ENCODE assay signal across 16 cellular contexts in genomic region chr11:115527534-115528125, GRCh38. TPM values are rescaled to one million over a fixed set of nuclear protein-coding genes. Genes with fewer than 3 reads are reported as not detected.
A peak's percentile ranks its signal among the peaks of the same experiment; 100 is the strongest.
DNase-seq lines count a peak whose midpoint lies in the region; ATAC-seq and TF ChIP-seq lines count a peak whose summit lies in the region.
"Had no signal": no experiment of that assay in that cellular context is flagged by ENCODE, and none has a peak within 500 bp of the region (broad histone marks: within the 10 kb centered on the region; RNA-seq: fewer than 3 reads in every experiment).

No MANE protein-coding gene starts in this region.

- H3K9me3 ChIP-seq in thyroid gland: no peaks in the 10 kb centered on the region
- no peaks in the 10 kb centered on the region for H3K9me3 ChIP-seq in osteoblast (ENCODE audit: low read depth, low read length)
- H3K9me3 ChIP-seq: esophagus muscularis mucosa, HAP-1, neutrophil had no signal

- H3K27ac Mint-ChIP-seq in activated CD4-positive, alpha-beta T cell treated with anti-CD3 and anti-CD28 coated beads, Interleukin-2, amount 10 ng/mL, durations not matched to agents 24 days and 14 days: no peak overlapping the region
- no peak overlapping the region for H3K27ac Mint-ChIP-seq in stimulated activated effector memory CD8-positive, alpha-beta T cell treated with anti-CD3 and anti-CD28 coated beads, Interleukin-12 subunit alpha, Interleukin-12 subunit beta, amount 100 ng/mL, for 72 hours
- H3K27ac Mint-ChIP-seq: CD4-positive, alpha-beta memory T cell had no signal

- DNase-seq in NCI-H2196 (lab: John Stamatoyannopoulos, UW; ENCODE audit: unreplicated experiment): peak; percentile 40
- no peak for DNase-seq in NCI-H2196 treated with DMSO at 0.1 percent for 48 hours (lab: John Stamatoyannopoulos, UW; ENCODE audit: unreplicated experiment)
- peak; percentile 75 for DNase-seq in NCI-H748 treated with DMSO at 0.1 percent for 48 hours (lab: John Stamatoyannopoulos, UW)
- DNase-seq in iPS-NIHi7 (ENCODE audit: extremely low spot score): peak; percentile 57
- peak; percentile 40 to 42 for DNase-seq in thyroid gland
- DNase-seq in activated CD4-positive, alpha-beta T cell treated with anti-CD3 and anti-CD28 coated beads, Interleukin-2, amount 10 ng/mL, durations not matched to agents 24 days and 14 days: no peak
- DNase-seq in stimulated activated effector memory CD8-positive, alpha-beta T cell treated with anti-CD3 and anti-CD28 coated beads, Interleukin-12 subunit alpha, Interleukin-12 subunit beta, amount 100 ng/mL, for 72 hours (ENCODE audit: low spot score in 2 of 2): no peak
- DNase-seq in osteoblast (ENCODE audit: insufficient read length, low spot score, missing footprints): no peak
- DNase-seq: activated CD4-positive, alpha-beta T cell treated with anti-CD3 and anti-CD28 coated beads, Interleukin-2, amount 50 U/mL, for 4 hours; amygdala; CD4-positive, alpha-beta memory T cell; T-helper 9 cell had no signal

- H4K20me1 ChIP-seq in osteoblast (ENCODE audit: insufficient read depth, low read length): no peaks in the 10 kb centered on the region

- no peak overlapping the region for H2AFZ ChIP-seq in osteoblast (ENCODE audit: low read length)

- H3K4me1 ChIP-seq in thyroid gland (peaks cover 8 to 10% of the 10 kb centered on the region in 2 donors), osteoblast (ENCODE audit: insufficient read depth, low read length) (no peaks in the 10 kb centered on the region)
- H3K4me1 ChIP-seq: HAP-1 had no signal

- WGBS in thyroid gland, 2 donors: 87 to 89% methylated on average over 2 of the region's 2 CpGs

- peaks cover 2% of the 10 kb centered on the region for H3K27me3 Mint-ChIP-seq in activated CD4-positive, alpha-beta T cell treated with anti-CD3 and anti-CD28 coated beads, Interleukin-2, amount 10 ng/mL, durations not matched to agents 24 days and 14 days

- no peak overlapping the region for H3K4me3 Mint-ChIP-seq in activated CD4-positive, alpha-beta T cell treated with anti-CD3 and anti-CD28 coated beads, Interleukin-2, amount 10 ng/mL, durations not matched to agents 24 days and 14 days
- H3K4me3 Mint-ChIP-seq in stimulated activated effector memory CD8-positive, alpha-beta T cell treated with anti-CD3 and anti-CD28 coated beads, Interleukin-12 subunit alpha, Interleukin-12 subunit beta, amount 100 ng/mL, for 72 hours: no peak overlapping the region
- H3K4me3 Mint-ChIP-seq: CD4-positive, alpha-beta memory T cell had no signal

- no peaks in the 10 kb centered on the region for H3K4me1 Mint-ChIP-seq in activated CD4-positive, alpha-beta T cell treated with anti-CD3 and anti-CD28 coated beads, Interleukin-2, amount 10 ng/mL, durations not matched to agents 24 days and 14 days
- no peaks in the 10 kb centered on the region for H3K4me1 Mint-ChIP-seq in stimulated activated effector memory CD8-positive, alpha-beta T cell treated with anti-CD3 and anti-CD28 coated beads, Interleukin-12 subunit alpha, Interleukin-12 subunit beta, amount 100 ng/mL, for 72 hours

- H3K27ac ChIP-seq in thyroid gland (peak overlapping the region in 1 of 3 donors; percentile 35), osteoblast (ENCODE audit: low read depth, low read length) (no peak overlapping the region)
- H3K27ac ChIP-seq: coronary artery, esophagus muscularis mucosa, neutrophil had no signal

- no peak for ATAC-seq in stimulated activated effector memory CD8-positive, alpha-beta T cell treated with anti-CD3 and anti-CD28 coated beads, Interleukin-12 subunit alpha, Interleukin-12 subunit beta, amount 100 ng/mL, for 72 hours

- no peaks in the 10 kb centered on the region for H3K36me3 ChIP-seq in thyroid gland
- no peaks in the 10 kb centered on the region for H3K36me3 ChIP-seq in osteoblast (ENCODE audit: insufficient read depth, low read length)
- H3K36me3 ChIP-seq: esophagus muscularis mucosa, HAP-1, neutrophil had no signal

- no peaks in the 10 kb centered on the region for H3K79me2 ChIP-seq in osteoblast (ENCODE audit: insufficient read depth, low read length)

- TF ChIP-seq POLR2A in thyroid gland (IDR thresholded peaks at IDR 0.05): no peak

- H3K9me3 Mint-ChIP-seq in activated CD4-positive, alpha-beta T cell treated with anti-CD3 and anti-CD28 coated beads, Interleukin-2, amount 10 ng/mL, durations not matched to agents 24 days and 14 days: no peaks in the 10 kb centered on the region
- H3K9me3 Mint-ChIP-seq in stimulated activated effector memory CD8-positive, alpha-beta T cell treated with anti-CD3 and anti-CD28 coated beads, Interleukin-12 subunit alpha, Interleukin-12 subunit beta, amount 100 ng/mL, for 72 hours: no peaks in the 10 kb centered on the region
- H3K9me3 Mint-ChIP-seq: CD4-positive, alpha-beta memory T cell had no signal

- no peak overlapping the region for H3K4me2 ChIP-seq in osteoblast (ENCODE audit: insufficient read depth, low read length)

- intact Hi-C loops in thyroid gland (cut with DNase I): no loop called here
- intact Hi-C loops in activated CD4-positive, alpha-beta T cell treated with anti-CD3 and anti-CD28 coated beads, Interleukin-2, amount 10 ng/mL, durations not matched to agents 24 days and 14 days (cut with micrococcal nuclease): no loop called here

- H3K4me3 ChIP-seq in thyroid gland (replicated peaks in 1 of 3) (no peak overlapping the region), osteoblast (ENCODE audit: insufficient read depth, low read length) (no peak overlapping the region)
- H3K4me3 ChIP-seq: coronary artery, esophagus muscularis mucosa, HAP-1 had no signal

- no peaks in the 10 kb centered on the region for H3K27me3 ChIP-seq in thyroid gland
- H3K27me3 ChIP-seq in osteoblast (ENCODE audit: insufficient read depth, low read length): no peaks in the 10 kb centered on the region
- H3K27me3 ChIP-seq: neutrophil had no signal

- TF ChIP-seq CTCF in thyroid gland (IDR thresholded peaks at IDR 0.05): no peak
- TF ChIP-seq CTCF in osteoblast (IDR thresholded peaks at IDR 0.05; ENCODE audit: extremely low read depth, low read depth, low read length): no peak

- no peaks in the 10 kb centered on the region for H3K36me3 Mint-ChIP-seq in activated CD4-positive, alpha-beta T cell treated with anti-CD3 and anti-CD28 coated beads, Interleukin-2, amount 10 ng/mL, durations not matched to agents 24 days and 14 days (ENCODE audit: low read depth)
- no peaks in the 10 kb centered on the region for H3K36me3 Mint-ChIP-seq in stimulated activated effector memory CD8-positive, alpha-beta T cell treated with anti-CD3 and anti-CD28 coated beads, Interleukin-12 subunit alpha, Interleukin-12 subunit beta, amount 100 ng/mL, for 72 hours
- H3K36me3 Mint-ChIP-seq: CD4-positive, alpha-beta memory T cell had no signal

RNA-seq across cellular contexts. Expression of gene CADM1, which starts 23.4 kb away (rescaled TPM):
- total RNA-seq in thyroid gland: 100 to 1,000 TPM in 3 of 4 donors, 10 to 100 TPM in 1; 89.9 to 351 (median 235) TPM
- 0.26 and 0.72 TPM in 2 replicates for total RNA-seq in activated CD4-positive, alpha-beta T cell treated with anti-CD3 and anti-CD28 coated beads, Interleukin-2, amount 10 ng/mL, durations not matched to agents 24 days and 14 days
- 71.6 and 86.5 TPM in 2 replicates for total RNA-seq in osteoblast

Comparison
In these comparisons a context has a peak if more than half of its experiments do, and no peak if none do; other contexts are left out.
1. DNase-seq: peak in NCI-H2196 (single experiment), NCI-H748 treated with DMSO at 0.1 percent for 48 hours (single experiment), iPS-NIHi7 (single experiment) and thyroid gland (2 of 2); none in NCI-H2196 treated with DMSO at 0.1 percent for 48 hours (single experiment), activated CD4-positive, alpha-beta T cell treated with anti-CD3 and anti-CD28 coated beads, Interleukin-2, amount 10 ng/mL, durations not matched to agents 24 days and 14 days (single experiment), stimulated activated effector memory CD8-positive, alpha-beta T cell treated with anti-CD3 and anti-CD28 coated beads, Interleukin-12 subunit alpha, Interleukin-12 subunit beta, amount 100 ng/mL, for 72 hours (0 of 2) and osteoblast (single experiment).
2. RNA of gene CADM1, which starts 23.4 kb away (total RNA-seq): 89.9 to 351 TPM in thyroid gland and 71.6 to 86.5 TPM in osteoblast; 0.26 to 0.72 TPM in activated CD4-positive, alpha-beta T cell treated with anti-CD3 and anti-CD28 coated beads, Interleukin-2, amount 10 ng/mL, durations not matched to agents 24 days and 14 days; every median in the first group is over 10 times any median in the second.